24 cellular contexts compared by ENCODE assay signal in the genomic region with DNA sequence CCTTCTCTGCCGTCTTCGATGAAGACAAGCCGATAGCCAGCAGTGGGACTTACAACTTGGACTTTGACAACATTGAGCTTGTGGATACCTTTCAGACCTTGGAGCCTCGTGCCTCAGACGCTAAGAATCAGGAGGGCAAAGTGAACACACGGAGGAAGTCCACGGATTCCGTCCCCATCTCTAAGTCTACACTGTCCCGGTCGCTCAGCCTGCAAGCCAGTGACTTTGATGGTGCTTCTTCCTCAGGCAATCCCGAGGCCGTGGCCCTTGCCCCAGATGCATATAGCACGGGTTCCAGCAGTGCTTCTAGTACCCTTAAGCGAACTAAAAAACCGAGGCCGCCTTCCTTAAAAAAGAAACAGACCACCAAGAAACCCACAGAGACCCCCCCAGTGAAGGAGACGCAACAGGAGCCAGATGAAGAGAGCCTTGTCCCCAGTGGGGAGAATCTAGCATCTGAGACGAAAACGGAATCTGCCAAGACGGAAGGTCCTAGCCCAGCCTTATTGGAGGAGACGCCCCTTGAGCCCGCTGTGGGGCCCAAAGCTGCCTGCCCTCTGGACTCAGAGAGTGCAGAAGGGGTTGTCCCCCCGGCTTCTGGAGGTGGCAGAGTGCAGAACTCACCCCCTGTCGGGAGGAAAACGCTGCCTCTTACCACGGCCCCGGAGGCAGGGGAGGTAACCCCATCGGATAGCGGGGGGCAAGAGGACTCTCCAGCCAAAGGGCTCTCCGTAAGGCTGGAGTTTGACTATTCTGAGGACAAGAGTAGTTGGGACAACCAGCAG.
"Had no signal": no experiment of that assay in that cellular context is flagged by ENCODE, and none has a peak within 500 bp of the region (broad histone marks: within the 10 kb centered on the region; RNA-seq: fewer than 3 reads in every experiment).

No MANE protein-coding gene starts in this region.

- H3K27ac ChIP-seq: brain microvascular endothelial cell had no signal

- DNase-seq: activated B cell treated with CpG ODN at 0.5 μM for 24 hours; activated CD4-positive, alpha-beta T cell treated with anti-CD3 and anti-CD28 coated beads for 36 hours; activated CD8-positive, alpha-beta memory T cell treated with anti-CD3 and anti-CD28 coated beads, Interleukin-2, amount 50 U/mL, for 4 hours; activated CD8-positive, alpha-beta T cell treated with anti-CD3 and anti-CD28 coated beads for 36 hours; activated gamma-delta T cell treated with Interleukin-2 at 50 U/mL for 16 hours; activated naive CD4-positive, alpha-beta T cell treated with anti-CD3 and anti-CD28 coated beads, Interleukin-2, amount 10 ng/mL, durations not matched to agents 7 days and 5 days; activated naive CD8-positive, alpha-beta T cell treated with anti-CD3 and anti-CD28 coated beads for 36 hours; activated T-cell treated with anti-CD3 and anti-CD28 coated beads, Interleukin-2, amount 50 U/mL, for 72 hours; brain microvascular endothelial cell; caudate nucleus; MM.1S; NCI-H1105; NCI-H1436; NCI-H1694 treated with DMSO at 0.1 percent for 48 hours; NCI-H2029 treated with DMSO at 0.1 percent for 48 hours; NCI-H510A treated with DMSO at 0.1 percent for 48 hours; NCI-H69; NK-92 treated with Interleukin-12 subunit alpha and Interleukin-12 subunit beta, amount 100 ng/mL, for 24 hours; OCI-M1; SHP77 treated with DMSO at 0.1 percent for 48 hours; T-helper 17 cell; T-helper 9 cell had no signal

- H3K4me1 Mint-ChIP-seq: activated B cell treated with CpG ODN at 0.5 μM for 24 hours; activated CD4-positive, alpha-beta T cell treated with anti-CD3 and anti-CD28 coated beads for 36 hours; activated naive CD4-positive, alpha-beta T cell treated with anti-CD3 and anti-CD28 coated beads, Interleukin-2, amount 10 ng/mL, durations not matched to agents 7 days and 5 days; activated naive CD8-positive, alpha-beta T cell treated with anti-CD3 and anti-CD28 coated beads for 36 hours had no signal

- H3K27me3 Mint-ChIP-seq: activated B cell treated with CpG ODN at 0.5 μM for 24 hours; activated naive CD4-positive, alpha-beta T cell treated with anti-CD3 and anti-CD28 coated beads, Interleukin-2, amount 10 ng/mL, durations not matched to agents 7 days and 5 days; activated naive CD8-positive, alpha-beta T cell treated with anti-CD3 and anti-CD28 coated beads for 36 hours had no signal

- H3K27me3 ChIP-seq: brain microvascular endothelial cell had no signal

- H3K9me3 Mint-ChIP-seq: activated B cell treated with CpG ODN at 0.5 μM for 24 hours; activated CD8-positive, alpha-beta T cell treated with anti-CD3 and anti-CD28 coated beads for 36 hours; activated naive CD4-positive, alpha-beta T cell treated with anti-CD3 and anti-CD28 coated beads, Interleukin-2, amount 10 ng/mL, durations not matched to agents 7 days and 5 days; activated naive CD8-positive, alpha-beta T cell treated with anti-CD3 and anti-CD28 coated beads for 36 hours; activated T-cell treated with anti-CD3 and anti-CD28 coated beads, Interleukin-2, amount 50 U/mL, for 72 hours; activated T-helper 2 cell treated with anti-CD3 and anti-CD28 coated beads, Interferon-gamma antibody, Interleukin-2, Interleukin-4, amounts not matched to agents 10 μg/mL and 5 μg/mL and 100 μg/mL, durations not matched to agents 14 hours and 24 hours and 36 hours had no signal

- H3K36me3 Mint-ChIP-seq: activated naive CD4-positive, alpha-beta T cell treated with anti-CD3 and anti-CD28 coated beads, Interleukin-2, amount 10 ng/mL, durations not matched to agents 7 days and 5 days; activated naive CD8-positive, alpha-beta T cell treated with anti-CD3 and anti-CD28 coated beads for 36 hours had no signal

- H3K27ac Mint-ChIP-seq: activated B cell treated with CpG ODN at 0.5 μM for 24 hours; activated CD4-positive, alpha-beta T cell treated with anti-CD3 and anti-CD28 coated beads for 36 hours; activated CD8-positive, alpha-beta T cell treated with anti-CD3 and anti-CD28 coated beads for 36 hours; activated naive CD4-positive, alpha-beta T cell treated with anti-CD3 and anti-CD28 coated beads, Interleukin-2, amount 10 ng/mL, durations not matched to agents 7 days and 5 days; activated naive CD8-positive, alpha-beta T cell treated with anti-CD3 and anti-CD28 coated beads for 36 hours; activated T-cell treated with anti-CD3 and anti-CD28 coated beads, Interleukin-2, amount 50 U/mL, for 72 hours; activated T-helper 2 cell treated with anti-CD3 and anti-CD28 coated beads, Interferon-gamma antibody, Interleukin-2, Interleukin-4, amounts not matched to agents 10 μg/mL and 5 μg/mL and 100 μg/mL, durations not matched to agents 14 hours and 24 hours and 36 hours; T-helper 17 cell had no signal

- ATAC-seq: activated CD4-positive, alpha-beta T cell treated with anti-CD3 and anti-CD28 coated beads for 36 hours; activated CD8-positive, alpha-beta T cell treated with anti-CD3 and anti-CD28 coated beads for 36 hours; activated T-cell treated with anti-CD3 and anti-CD28 coated beads, Interleukin-2, amount 50 U/mL, for 72 hours; T-helper 17 cell had no signal

- FAIRE-seq: RCC 7860 had no signal

- H3K4me3 Mint-ChIP-seq: activated B cell treated with CpG ODN at 0.5 μM for 24 hours; activated CD4-positive, alpha-beta T cell treated with anti-CD3 and anti-CD28 coated beads for 36 hours; activated CD8-positive, alpha-beta T cell treated with anti-CD3 and anti-CD28 coated beads for 36 hours; activated naive CD4-positive, alpha-beta T cell treated with anti-CD3 and anti-CD28 coated beads, Interleukin-2, amount 10 ng/mL, durations not matched to agents 7 days and 5 days; activated naive CD8-positive, alpha-beta T cell treated with anti-CD3 and anti-CD28 coated beads for 36 hours; activated T-cell treated with anti-CD3 and anti-CD28 coated beads, Interleukin-2, amount 50 U/mL, for 72 hours; T-helper 17 cell had no signal
